In the genomic region with DNA sequence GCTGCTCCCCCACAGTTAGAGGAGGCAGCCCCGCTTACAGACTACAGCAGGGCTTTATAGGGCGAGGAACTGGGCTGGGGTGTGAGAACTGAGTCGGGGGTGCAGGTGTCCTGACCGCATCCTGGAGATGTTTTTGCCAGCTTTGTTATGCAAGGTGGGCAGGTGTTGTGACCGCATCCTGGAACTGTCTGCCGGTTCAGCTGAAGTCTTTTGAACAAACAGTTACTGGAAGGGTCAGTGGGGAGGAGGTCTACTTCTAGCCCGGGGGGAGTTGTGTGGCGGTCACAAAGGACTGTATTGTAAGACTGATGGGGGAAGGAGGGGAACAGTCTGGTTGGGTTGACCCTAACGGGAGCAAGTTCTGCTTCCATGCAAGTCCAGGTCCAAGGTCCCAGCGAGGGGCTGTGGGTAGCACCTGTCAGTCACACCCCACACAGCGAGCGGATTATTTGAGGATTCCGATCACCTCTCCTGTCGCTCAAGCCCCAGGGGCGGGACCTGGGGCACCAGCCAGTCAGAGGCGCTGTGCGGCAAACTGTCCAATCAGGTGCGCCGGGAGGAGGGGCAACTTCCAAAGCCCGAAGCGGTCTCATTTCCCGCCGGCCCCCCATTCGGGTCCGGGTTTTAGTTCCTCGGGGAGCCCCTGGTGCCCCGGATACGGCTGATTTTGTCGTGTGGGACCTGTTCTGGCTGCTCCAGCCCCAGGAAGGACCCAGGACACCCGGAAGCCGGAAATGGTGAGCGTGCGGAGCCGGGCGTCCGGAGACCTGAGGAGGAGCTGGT, we compare ENCODE assay signal across 1 cellular context.
TF ChIP-seq lines count a peak whose summit lies in the region.

TSS of gene ZNF101 (plus strand) at position 610 of the 783 bp plus-strand sequence. CDS start at position 735, 125 bp downstream.

TF ChIP-seq in HepG2, 621 proteins besides CTCF, POLR2A, EP300 and RAD21 (continued from another document and continues in another):
- TF ChIP-seq, protein P1, sequence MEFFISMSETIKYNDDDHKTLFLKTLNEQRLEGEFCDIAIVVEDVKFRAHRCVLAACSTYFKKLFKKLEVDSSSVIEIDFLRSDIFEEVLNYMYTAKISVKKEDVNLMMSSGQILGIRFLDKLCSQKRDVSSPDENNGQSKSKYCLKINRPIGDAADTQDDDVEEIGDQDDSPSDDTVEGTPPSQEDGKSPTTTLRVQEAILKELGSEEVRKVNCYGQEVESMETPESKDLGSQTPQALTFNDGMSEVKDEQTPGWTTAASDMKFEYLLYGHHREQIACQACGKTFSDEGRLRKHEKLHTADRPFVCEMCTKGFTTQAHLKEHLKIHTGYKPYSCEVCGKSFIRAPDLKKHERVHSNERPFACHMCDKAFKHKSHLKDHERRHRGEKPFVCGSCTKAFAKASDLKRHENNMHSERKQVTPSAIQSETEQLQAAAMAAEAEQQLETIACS (CRISPR knock-in tag; IDR thresholded peaks at IDR 0.05): no peak
- TF ChIP-seq ZNF629 (CRISPR knock-in tag; conservative IDR thresholded peaks at IDR 0.05) (0 out of 2 replicates have a peak, but pooled peaks have one; percentile 15), RORA (CRISPR knock-in tag; IDR thresholded peaks at IDR 0.05) (no peak), ZNF274 (CRISPR knock-in tag; IDR thresholded peaks at IDR 0.05) (no peak), SP1 (IDR thresholded peaks at IDR 0.05) (no peak), SP1 (CRISPR knock-in tag; IDR thresholded peaks at IDR 0.05) (0 out of 2 replicates have a peak, but pooled peaks have one; percentile 55), ZNF343 (CRISPR knock-in tag; IDR thresholded peaks at IDR 0.05) (no peak), CCDC6 (CRISPR knock-in tag; IDR thresholded peaks at IDR 0.05) (no peak), ZNF33B (CRISPR knock-in tag; IDR thresholded peaks at IDR 0.05) (no peak), PCBP1 (IDR thresholded peaks at IDR 0.05; ENCODE audit: borderline replicate concordance, low read depth, low read length) (no peak), PBX3 (CRISPR knock-in tag; IDR thresholded peaks at IDR 0.05; ENCODE audit: borderline replicate concordance) (no peak), THAP8 (CRISPR knock-in tag; IDR thresholded peaks at IDR 0.05; ENCODE audit: borderline replicate concordance) (no peak), ZNF20 (CRISPR knock-in tag; IDR thresholded peaks at IDR 0.05) (peak; percentile 70; the same call in 1 of the 2 replicates), ZFP36 (IDR thresholded peaks at IDR 0.05; ENCODE audit: borderline replicate concordance, low read depth, low read length, partially characterized antibody) (no peak), HNRNPH1 (optimal IDR thresholded peaks at IDR 0.05; ENCODE audit: low read depth, low read length) (no peak), ZNF143 (CRISPR knock-in tag; IDR thresholded peaks at IDR 0.05) (0 out of 2 replicates have a peak, but pooled peaks have one; percentile 13), SYNCRIP (IDR thresholded peaks at IDR 0.05; ENCODE audit: insufficient read depth, low read depth, low read length) (no peak), ZC3H13 (CRISPR knock-in tag; IDR thresholded peaks at IDR 0.05) (peak; percentile 8; the same call in 1 of the 2 replicates), U2AF2 (IDR thresholded peaks at IDR 0.05; ENCODE audit: low read depth, low read length) (no peak), GABPA (IDR thresholded peaks at IDR 0.05; ENCODE audit: low read depth, low read length) (peak; percentile 71), GABPA (CRISPR knock-in tag; IDR thresholded peaks at IDR 0.05; ENCODE audit: low read depth) (peak; percentile 77), THAP7 (CRISPR knock-in tag; IDR thresholded peaks at IDR 0.05) (no peak; the same call in 1 of the 2 replicates), ZNF713 (CRISPR knock-in tag; IDR thresholded peaks at IDR 0.05) (no peak), ZBTB43 (CRISPR knock-in tag; conservative IDR thresholded peaks at IDR 0.05) (peak; percentile 50; the same call in 1 of the 2 replicates), ZNF678 (CRISPR knock-in tag; IDR thresholded peaks at IDR 0.05) (no peak), ZNF382 (CRISPR knock-in tag; IDR thresholded peaks at IDR 0.05; ENCODE audit: borderline replicate concordance) (no peak), ZFP41 (CRISPR knock-in tag; IDR thresholded peaks at IDR 0.05; ENCODE audit: borderline replicate concordance) (no peak), ZNF878 (CRISPR knock-in tag; IDR thresholded peaks at IDR 0.05) (0 out of 2 replicates have a peak, but pooled peaks have one; percentile 27), RBAK (CRISPR knock-in tag; IDR thresholded peaks at IDR 0.05) (no peak), MYNN (CRISPR knock-in tag; IDR thresholded peaks at IDR 0.05; ENCODE audit: low read depth) (no peak), RBM39 (IDR thresholded peaks at IDR 0.05; ENCODE audit: low read depth, low read length, poor library complexity, severe bottlenecking) (peak; percentile 55), HNRNPK (IDR thresholded peaks at IDR 0.05; ENCODE audit: low read depth, low read length, poor library complexity, severe bottlenecking) (no peak), ATAD3A (CRISPR knock-in tag; IDR thresholded peaks at IDR 0.05) (no peak), ZNF263 (CRISPR knock-in tag; IDR thresholded peaks at IDR 0.05) (peak; percentile 11; the same call in 1 of the 2 replicates), ATF6 (CRISPR knock-in tag; conservative IDR thresholded peaks at IDR 0.05) (no peak), ZFAT (CRISPR knock-in tag; conservative IDR thresholded peaks at IDR 0.05) (no peak), JARID2 (CRISPR knock-in tag; IDR thresholded peaks at IDR 0.05; ENCODE audit: insufficient replicate concordance) (no peak), ZNF230 (CRISPR knock-in tag; IDR thresholded peaks at IDR 0.05) (0 out of 2 replicates have a peak, but pooled peaks have one; percentile 22), KLF16 (CRISPR knock-in tag; IDR thresholded peaks at IDR 0.05) (peak in 1 of 2 experiments; percentile 75; a peak in 2 of 4 replicates), ZNF17 (CRISPR knock-in tag; IDR thresholded peaks at IDR 0.05) (no peak)
- TF ChIP-seq, protein P2, sequence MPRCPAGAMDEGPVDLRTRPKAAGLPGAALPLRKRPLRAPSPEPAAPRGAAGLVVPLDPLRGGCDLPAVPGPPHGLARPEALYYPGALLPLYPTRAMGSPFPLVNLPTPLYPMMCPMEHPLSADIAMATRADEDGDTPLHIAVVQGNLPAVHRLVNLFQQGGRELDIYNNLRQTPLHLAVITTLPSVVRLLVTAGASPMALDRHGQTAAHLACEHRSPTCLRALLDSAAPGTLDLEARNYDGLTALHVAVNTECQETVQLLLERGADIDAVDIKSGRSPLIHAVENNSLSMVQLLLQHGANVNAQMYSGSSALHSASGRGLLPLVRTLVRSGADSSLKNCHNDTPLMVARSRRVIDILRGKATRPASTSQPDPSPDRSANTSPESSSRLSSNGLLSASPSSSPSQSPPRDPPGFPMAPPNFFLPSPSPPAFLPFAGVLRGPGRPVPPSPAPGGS (CRISPR knock-in tag; IDR thresholded peaks at IDR 0.05): 0 out of 2 replicates have a peak, but pooled peaks have one; percentile 27
- TF ChIP-seq, protein P3, sequence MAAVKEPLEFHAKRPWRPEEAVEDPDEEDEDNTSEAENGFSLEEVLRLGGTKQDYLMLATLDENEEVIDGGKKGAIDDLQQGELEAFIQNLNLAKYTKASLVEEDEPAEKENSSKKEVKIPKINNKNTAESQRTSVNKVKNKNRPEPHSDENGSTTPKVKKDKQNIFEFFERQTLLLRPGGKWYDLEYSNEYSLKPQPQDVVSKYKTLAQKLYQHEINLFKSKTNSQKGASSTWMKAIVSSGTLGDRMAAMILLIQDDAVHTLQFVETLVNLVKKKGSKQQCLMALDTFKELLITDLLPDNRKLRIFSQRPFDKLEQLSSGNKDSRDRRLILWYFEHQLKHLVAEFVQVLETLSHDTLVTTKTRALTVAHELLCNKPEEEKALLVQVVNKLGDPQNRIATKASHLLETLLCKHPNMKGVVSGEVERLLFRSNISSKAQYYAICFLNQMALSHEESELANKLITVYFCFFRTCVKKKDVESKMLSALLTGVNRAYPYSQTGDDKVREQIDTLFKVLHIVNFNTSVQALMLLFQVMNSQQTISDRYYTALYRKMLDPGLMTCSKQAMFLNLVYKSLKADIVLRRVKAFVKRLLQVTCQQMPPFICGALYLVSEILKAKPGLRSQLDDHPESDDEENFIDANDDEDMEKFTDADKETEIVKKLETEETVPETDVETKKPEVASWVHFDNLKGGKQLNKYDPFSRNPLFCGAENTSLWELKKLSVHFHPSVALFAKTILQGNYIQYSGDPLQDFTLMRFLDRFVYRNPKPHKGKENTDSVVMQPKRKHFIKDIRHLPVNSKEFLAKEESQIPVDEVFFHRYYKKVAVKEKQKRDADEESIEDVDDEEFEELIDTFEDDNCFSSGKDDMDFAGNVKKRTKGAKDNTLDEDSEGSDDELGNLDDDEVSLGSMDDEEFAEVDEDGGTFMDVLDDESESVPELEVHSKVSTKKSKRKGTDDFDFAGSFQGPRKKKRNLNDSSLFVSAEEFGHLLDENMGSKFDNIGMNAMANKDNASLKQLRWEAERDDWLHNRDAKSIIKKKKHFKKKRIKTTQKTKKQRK (IDR thresholded peaks at IDR 0.05; ENCODE audit: low read length): no peak
- TF ChIP-seq, protein P4, sequence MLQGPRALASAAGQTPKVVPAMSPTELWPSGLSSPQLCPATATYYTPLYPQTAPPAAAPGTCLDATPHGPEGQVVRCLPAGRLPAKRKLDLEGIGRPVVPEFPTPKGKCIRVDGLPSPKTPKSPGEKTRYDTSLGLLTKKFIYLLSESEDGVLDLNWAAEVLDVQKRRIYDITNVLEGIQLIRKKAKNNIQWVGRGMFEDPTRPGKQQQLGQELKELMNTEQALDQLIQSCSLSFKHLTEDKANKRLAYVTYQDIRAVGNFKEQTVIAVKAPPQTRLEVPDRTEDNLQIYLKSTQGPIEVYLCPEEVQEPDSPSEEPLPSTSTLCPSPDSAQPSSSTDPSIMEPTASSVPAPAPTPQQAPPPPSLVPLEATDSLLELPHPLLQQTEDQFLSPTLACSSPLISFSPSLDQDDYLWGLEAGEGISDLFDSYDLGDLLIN (CRISPR knock-in tag; IDR thresholded peaks at IDR 0.05; ENCODE audit: borderline replicate concordance): no peak
- TF ChIP-seq, protein P5, sequence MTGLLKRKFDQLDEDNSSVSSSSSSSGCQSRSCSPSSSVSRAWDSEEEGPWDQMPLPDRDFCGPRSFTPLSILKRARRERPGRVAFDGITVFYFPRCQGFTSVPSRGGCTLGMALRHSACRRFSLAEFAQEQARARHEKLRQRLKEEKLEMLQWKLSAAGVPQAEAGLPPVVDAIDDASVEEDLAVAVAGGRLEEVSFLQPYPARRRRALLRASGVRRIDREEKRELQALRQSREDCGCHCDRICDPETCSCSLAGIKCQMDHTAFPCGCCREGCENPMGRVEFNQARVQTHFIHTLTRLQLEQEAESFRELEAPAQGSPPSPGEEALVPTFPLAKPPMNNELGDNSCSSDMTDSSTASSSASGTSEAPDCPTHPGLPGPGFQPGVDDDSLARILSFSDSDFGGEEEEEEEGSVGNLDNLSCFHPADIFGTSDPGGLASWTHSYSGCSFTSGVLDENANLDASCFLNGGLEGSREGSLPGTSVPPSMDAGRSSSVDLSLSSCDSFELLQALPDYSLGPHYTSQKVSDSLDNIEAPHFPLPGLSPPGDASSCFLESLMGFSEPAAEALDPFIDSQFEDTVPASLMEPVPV (CRISPR knock-in tag; IDR thresholded peaks at IDR 0.05): no peak; the same call in 1 of the 2 replicates
